Comparison of ENCODE assay signal across 14 cellular contexts in the genomic region with DNA sequence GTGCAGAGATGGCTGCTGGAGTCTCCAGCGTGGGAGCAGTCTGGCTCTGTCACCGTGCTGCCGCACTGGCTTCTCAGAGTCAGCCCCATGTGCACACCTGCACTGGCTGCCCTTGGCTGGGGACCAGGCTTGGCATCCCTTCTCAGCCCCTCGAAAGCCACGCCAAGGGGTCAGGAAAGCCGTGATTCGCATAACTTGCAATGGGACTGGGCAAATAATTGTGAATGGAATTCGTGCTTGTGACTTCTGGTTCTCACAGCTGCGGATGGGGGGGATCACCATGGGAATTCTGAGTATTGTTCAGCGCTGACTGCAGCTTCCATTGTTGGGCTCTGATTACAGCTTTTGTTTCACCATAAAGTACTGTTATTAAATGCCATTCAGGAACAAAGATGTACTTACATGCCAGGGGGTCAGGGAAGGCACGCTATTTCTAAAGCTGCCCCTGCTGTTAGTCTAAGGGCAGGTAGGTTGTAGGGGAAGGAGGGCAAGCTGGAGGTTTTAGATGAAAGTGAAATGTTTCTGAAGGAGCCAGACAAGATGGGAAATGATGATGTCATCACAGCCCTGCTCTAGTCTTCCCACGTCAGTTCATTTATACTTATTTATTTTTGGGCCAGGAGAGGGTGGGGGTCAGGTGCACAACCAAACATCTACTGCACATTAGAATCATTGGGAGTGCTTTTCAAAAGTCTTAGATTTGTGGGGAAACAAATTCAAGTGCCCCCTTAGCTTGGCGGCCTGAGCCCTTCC. TPM values are rescaled to one million over a fixed set of nuclear protein-coding genes. Genes with fewer than 3 reads are reported as not detected.
DNase-seq lines count a peak whose midpoint lies in the region; ATAC-seq and TF ChIP-seq lines count a peak whose summit lies in the region.
"Had no signal": no experiment of that assay in that cellular context is flagged by ENCODE, and none has a peak within 500 bp of the region (broad histone marks: within the 10 kb centered on the region; RNA-seq: fewer than 3 reads in every experiment).

No MANE protein-coding gene starts in this region.

- no peak overlapping the region for H3K27ac Mint-ChIP-seq in stimulated activated naive CD8-positive, alpha-beta T cell treated with anti-CD3 and anti-CD28 coated beads, Interleukin-15, amount 100 ng/mL, for 72 hours
- H3K27ac Mint-ChIP-seq: effector memory CD8-positive, alpha-beta T cell had no signal

- H3K4me3 Mint-ChIP-seq in stimulated activated naive CD8-positive, alpha-beta T cell treated with anti-CD3 and anti-CD28 coated beads, Interleukin-15, amount 100 ng/mL, for 72 hours = no peak overlapping the region
- H3K4me3 Mint-ChIP-seq: effector memory CD8-positive, alpha-beta T cell had no signal

- intact Hi-C loops in esophagus muscularis mucosa (cut with DNase I) = no loop called here
- intact Hi-C loops in posterior cingulate gyrus (cut with DNase I) = no loop called here

- peaks cover 37% of the 10 kb centered on the region for H3K27me3 Mint-ChIP-seq in stimulated activated naive CD8-positive, alpha-beta T cell treated with anti-CD3 and anti-CD28 coated beads, Interleukin-15, amount 100 ng/mL, for 72 hours

- WGBS in esophagus muscularis mucosa = 81% methylated on average over 12 of the region's 13 CpGs

- H3K4me3 ChIP-seq in esophagus muscularis mucosa = no peak overlapping the region
- H3K4me3 ChIP-seq: stomach had no signal

- TF ChIP-seq RAD21 in Ishikawa (IDR thresholded peaks at IDR 0.05; ENCODE audit: low read depth) = no peak

- no peak for ATAC-seq in stimulated activated naive CD8-positive, alpha-beta T cell treated with anti-CD3 and anti-CD28 coated beads, Interleukin-15, amount 100 ng/mL, for 72 hours
- ATAC-seq: effector memory CD8-positive, alpha-beta T cell; SK-N-SH treated with all-trans-retinoic acid at 6 μM for 48 hours had no signal

- TF ChIP-seq EP300 in Ishikawa (IDR thresholded peaks at IDR 0.05; ENCODE audit: borderline replicate concordance) (peak; percentile 75; the same call in 1 of the 2 replicates), esophagus muscularis mucosa (IDR thresholded peaks at IDR 0.05) (no peak)

- no peak for TF ChIP-seq CTCF in esophagus muscularis mucosa (IDR thresholded peaks at IDR 0.05)

- DNase-seq in NCI-H2227 treated with DMSO at 0.1 percent for 48 hours (lab: John Stamatoyannopoulos, UW) = peak; percentile 77
- DNase-seq in esophagus muscularis mucosa (ENCODE audit: extremely low spot score) = peak; percentile 57
- DNase-seq in posterior cingulate gyrus = peak in 9 of 10 donors; percentile 25 to 92 (median 51)
- DNase-seq in activated CD4-positive, alpha-beta T cell treated with anti-CD3 and anti-CD28 coated beads, Interleukin-2, amount 50 U/mL, for 1 hour = no peak
- DNase-seq in NCI-H2196 (lab: John Stamatoyannopoulos, UW; ENCODE audit: unreplicated experiment) = no peak
- no peak for DNase-seq in stimulated activated naive CD8-positive, alpha-beta T cell treated with anti-CD3 and anti-CD28 coated beads, Interleukin-15, amount 100 ng/mL, for 72 hours
- DNase-seq: activated gamma-delta T cell; DMS153; effector memory CD8-positive, alpha-beta T cell; foreskin melanocyte; NCI-H510A; stomach had no signal

- H3K9me3 Mint-ChIP-seq in stimulated activated naive CD8-positive, alpha-beta T cell treated with anti-CD3 and anti-CD28 coated beads, Interleukin-15, amount 100 ng/mL, for 72 hours = no peaks in the 10 kb centered on the region
- H3K9me3 Mint-ChIP-seq: effector memory CD8-positive, alpha-beta T cell had no signal

- peaks cover 14% of the 10 kb centered on the region for H3K4me1 Mint-ChIP-seq in stimulated activated naive CD8-positive, alpha-beta T cell treated with anti-CD3 and anti-CD28 coated beads, Interleukin-15, amount 100 ng/mL, for 72 hours

- no peaks in the 10 kb centered on the region for H3K36me3 ChIP-seq in esophagus muscularis mucosa
- H3K36me3 ChIP-seq: stomach had no signal

- peaks cover 29 to 47% (median 45%) of the 10 kb centered on the region in 4 donors for H3K4me1 ChIP-seq in esophagus muscularis mucosa

- H3K27ac ChIP-seq in esophagus muscularis mucosa (replicated peaks in 1 of 4) = no peak overlapping the region
- H3K27ac ChIP-seq: stomach had no signal

- H3K27me3 ChIP-seq in esophagus muscularis mucosa = no peaks in the 10 kb centered on the region

- peaks cover 0 to 5% (median 0%) of the 10 kb centered on the region in 4 donors for H3K9me3 ChIP-seq in esophagus muscularis mucosa
- H3K9me3 ChIP-seq: stomach had no signal

- no peak for TF ChIP-seq POLR2A in esophagus muscularis mucosa (IDR thresholded peaks at IDR 0.05; ENCODE audit: low read depth)

TF ChIP-seq in Ishikawa, 13 proteins besides CTCF, POLR2A, EP300 and RAD21:
- TF ChIP-seq CREB1 (IDR thresholded peaks at IDR 0.05; ENCODE audit: low read depth) (no peak), TAF1 (IDR thresholded peaks at IDR 0.05; ENCODE audit: low read depth) (no peak), ZBTB7A (IDR thresholded peaks at IDR 0.05; ENCODE audit: low read depth) (0 out of 2 replicates have a peak, but pooled peaks have one; percentile 31), YY1 (IDR thresholded peaks at IDR 0.05; ENCODE audit: low read depth) (no peak), TCF12 (IDR thresholded peaks at IDR 0.05; ENCODE audit: low read depth) (peak; percentile 89), NFIC (IDR thresholded peaks at IDR 0.05) (peak; percentile 61), FOXM1 (IDR thresholded peaks at IDR 0.05; ENCODE audit: borderline replicate concordance, low read depth) (0 out of 2 replicates have a peak, but pooled peaks have one; percentile 36), CEBPB (IDR thresholded peaks at IDR 0.05) (peak; percentile 12; the same call in 1 of the 2 replicates), USF1 (IDR thresholded peaks at IDR 0.05) (no peak), EGR1 (IDR thresholded peaks at IDR 0.05) (no peak), TEAD4 (IDR thresholded peaks at IDR 0.05) (peak; percentile 58; the same call in 1 of the 2 replicates)
- TF ChIP-seq, protein P1, sequence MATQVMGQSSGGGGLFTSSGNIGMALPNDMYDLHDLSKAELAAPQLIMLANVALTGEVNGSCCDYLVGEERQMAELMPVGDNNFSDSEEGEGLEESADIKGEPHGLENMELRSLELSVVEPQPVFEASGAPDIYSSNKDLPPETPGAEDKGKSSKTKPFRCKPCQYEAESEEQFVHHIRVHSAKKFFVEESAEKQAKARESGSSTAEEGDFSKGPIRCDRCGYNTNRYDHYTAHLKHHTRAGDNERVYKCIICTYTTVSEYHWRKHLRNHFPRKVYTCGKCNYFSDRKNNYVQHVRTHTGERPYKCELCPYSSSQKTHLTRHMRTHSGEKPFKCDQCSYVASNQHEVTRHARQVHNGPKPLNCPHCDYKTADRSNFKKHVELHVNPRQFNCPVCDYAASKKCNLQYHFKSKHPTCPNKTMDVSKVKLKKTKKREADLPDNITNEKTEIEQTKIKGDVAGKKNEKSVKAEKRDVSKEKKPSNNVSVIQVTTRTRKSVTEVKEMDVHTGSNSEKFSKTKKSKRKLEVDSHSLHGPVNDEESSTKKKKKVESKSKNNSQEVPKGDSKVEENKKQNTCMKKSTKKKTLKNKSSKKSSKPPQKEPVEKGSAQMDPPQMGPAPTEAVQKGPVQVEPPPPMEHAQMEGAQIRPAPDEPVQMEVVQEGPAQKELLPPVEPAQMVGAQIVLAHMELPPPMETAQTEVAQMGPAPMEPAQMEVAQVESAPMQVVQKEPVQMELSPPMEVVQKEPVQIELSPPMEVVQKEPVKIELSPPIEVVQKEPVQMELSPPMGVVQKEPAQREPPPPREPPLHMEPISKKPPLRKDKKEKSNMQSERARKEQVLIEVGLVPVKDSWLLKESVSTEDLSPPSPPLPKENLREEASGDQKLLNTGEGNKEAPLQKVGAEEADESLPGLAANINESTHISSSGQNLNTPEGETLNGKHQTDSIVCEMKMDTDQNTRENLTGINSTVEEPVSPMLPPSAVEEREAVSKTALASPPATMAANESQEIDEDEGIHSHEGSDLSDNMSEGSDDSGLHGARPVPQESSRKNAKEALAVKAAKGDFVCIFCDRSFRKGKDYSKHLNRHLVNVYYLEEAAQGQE (IDR thresholded peaks at IDR 0.05; ENCODE audit: low read depth) = no peak
- TF ChIP-seq, protein P2, sequence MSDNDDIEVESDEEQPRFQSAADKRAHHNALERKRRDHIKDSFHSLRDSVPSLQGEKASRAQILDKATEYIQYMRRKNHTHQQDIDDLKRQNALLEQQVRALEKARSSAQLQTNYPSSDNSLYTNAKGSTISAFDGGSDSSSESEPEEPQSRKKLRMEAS (IDR thresholded peaks at IDR 0.05) = no peak

RNA-seq across cellular contexts. Expression of gene PLEKHA1, which starts 5.8 kb away (rescaled TPM):
- 100 to 1,000 TPM in 1 of 4 donors, 10 to 100 TPM in 3; 51.4 to 101 (median 62.1) TPM for total RNA-seq in esophagus muscularis mucosa

Comparison
In these comparisons a context has a peak if more than half of its experiments do, and no peak if none do; other contexts are left out.
1. DNase-seq: peak in NCI-H2227 treated with DMSO at 0.1 percent for 48 hours (single experiment), esophagus muscularis mucosa (single experiment) and posterior cingulate gyrus (9 of 10); none in activated CD4-positive, alpha-beta T cell treated with anti-CD3 and anti-CD28 coated beads, Interleukin-2, amount 50 U/mL, for 1 hour (single experiment), NCI-H2196 (single experiment) and stimulated activated naive CD8-positive, alpha-beta T cell treated with anti-CD3 and anti-CD28 coated beads, Interleukin-15, amount 100 ng/mL, for 72 hours (0 of 2).